36 cellular contexts compared by ENCODE assay signal in the genomic region with DNA sequence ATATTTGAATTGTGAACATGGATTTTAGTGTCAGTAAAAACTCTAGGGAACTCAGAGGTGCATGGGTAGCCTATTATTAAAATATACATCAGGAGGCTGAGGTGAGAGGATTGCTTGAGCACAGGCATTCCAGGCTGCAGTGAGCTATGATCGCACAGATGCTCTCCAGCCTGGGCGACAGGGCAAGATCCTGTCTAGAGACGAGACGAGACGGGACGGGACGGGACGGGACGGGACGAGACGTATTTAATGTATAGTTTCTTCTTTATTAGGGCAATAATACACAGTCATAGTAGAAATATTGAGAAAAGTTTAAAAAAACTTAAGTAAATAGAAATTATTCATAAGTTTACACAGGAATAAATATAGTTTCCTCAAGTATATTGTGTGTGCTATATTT.
"Had no signal": no experiment of that assay in that cellular context is flagged by ENCODE, and none has a peak within 500 bp of the region (broad histone marks: within the 10 kb centered on the region; RNA-seq: fewer than 3 reads in every experiment).

No MANE protein-coding gene starts in this region.

- H3K27ac ChIP-seq: KMS-11 had no signal

- DNase-seq: Karpas-422, Kasumi-1, KG1, MG63, MM.1S, MV-4-11, NCI-H1048, NCI-H1092, NCI-H1092 treated with DMSO at 0.1 percent for 48 hours, NCI-H1105, NCI-H1105 treated with DMSO at 0.1 percent for 48 hours, NCI-H1417, NCI-H1417 treated with DMSO at 0.1 percent for 48 hours, NCI-H1436, NCI-H1436 treated with DMSO at 0.1 percent for 48 hours, NCI-H146, NCI-H1694, NCI-H1694 treated with DMSO at 0.1 percent for 48 hours, NCI-H187, NCI-H187 treated with DMSO at 0.1 percent for 48 hours, NCI-H1930, NCI-H2029, NCI-H2029 treated with DMSO at 0.1 percent for 48 hours, NCI-H2081, NCI-H2081 treated with DMSO at 0.1 percent for 48 hours, NCI-H2107, NCI-H2171, NCI-H2171 treated with DMSO at 0.1 percent for 48 hours, NCI-H2227 treated with DMSO at 0.1 percent for 48 hours, NCI-H226, NCI-H345, NCI-H446, NCI-H446 treated with DMSO at 0.1 percent for 48 hours, NCI-H510A, NCI-H510A treated with DMSO at 0.1 percent for 48 hours had no signal

- H3K4me2 ChIP-seq: KMS-11 had no signal

- H3K9ac ChIP-seq: KMS-11 had no signal

- H3K36me3 ChIP-seq: MG63 had no signal

- H3K4me3 ChIP-seq: MG63 had no signal

- H3K27me3 ChIP-seq: MG63 had no signal

- H3K9me3 ChIP-seq: MG63 had no signal
